Comparison of ENCODE assay signal across 1 cellular context in the genomic region with DNA sequence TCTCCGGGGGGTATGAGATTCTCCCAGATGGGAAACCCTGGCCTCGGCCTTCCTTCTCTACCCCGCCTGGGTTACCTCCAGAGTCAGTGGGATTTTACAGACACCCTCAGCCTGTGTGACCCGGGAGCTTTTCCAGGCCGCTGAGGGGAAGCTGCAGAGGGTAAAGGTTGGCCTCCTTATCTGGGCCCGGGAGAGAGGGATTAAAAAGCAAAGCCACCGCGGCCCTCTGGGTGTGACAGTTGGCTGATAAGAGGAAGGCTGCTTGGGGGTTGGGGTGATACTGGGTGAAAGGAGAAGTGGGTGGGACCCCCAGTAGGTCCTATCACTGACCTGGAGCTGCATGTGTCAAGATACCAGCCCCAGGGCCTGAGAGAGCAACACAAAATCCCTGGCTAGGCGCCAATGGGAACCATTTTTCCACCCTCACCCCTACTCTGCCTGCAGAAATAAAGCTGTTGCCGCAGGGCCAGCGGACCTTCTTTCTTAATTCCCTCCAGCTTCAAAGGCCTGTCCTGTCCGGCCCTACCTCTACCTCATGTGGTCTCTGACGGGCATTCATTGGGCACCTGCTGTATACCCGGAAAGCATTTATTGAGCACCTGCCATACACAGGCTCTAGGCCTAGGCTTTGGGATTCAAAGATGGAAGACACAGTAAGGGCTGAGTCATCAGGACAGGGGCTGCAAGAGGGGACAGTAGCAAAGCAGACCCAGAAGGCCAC.
TF ChIP-seq lines count a peak whose summit lies in the region.

No MANE protein-coding gene starts in this region.

TF ChIP-seq in HepG2, 621 proteins besides CTCF, POLR2A, EP300 and RAD21 (continued from another document and continues in another):
- TF ChIP-seq, protein P1, sequence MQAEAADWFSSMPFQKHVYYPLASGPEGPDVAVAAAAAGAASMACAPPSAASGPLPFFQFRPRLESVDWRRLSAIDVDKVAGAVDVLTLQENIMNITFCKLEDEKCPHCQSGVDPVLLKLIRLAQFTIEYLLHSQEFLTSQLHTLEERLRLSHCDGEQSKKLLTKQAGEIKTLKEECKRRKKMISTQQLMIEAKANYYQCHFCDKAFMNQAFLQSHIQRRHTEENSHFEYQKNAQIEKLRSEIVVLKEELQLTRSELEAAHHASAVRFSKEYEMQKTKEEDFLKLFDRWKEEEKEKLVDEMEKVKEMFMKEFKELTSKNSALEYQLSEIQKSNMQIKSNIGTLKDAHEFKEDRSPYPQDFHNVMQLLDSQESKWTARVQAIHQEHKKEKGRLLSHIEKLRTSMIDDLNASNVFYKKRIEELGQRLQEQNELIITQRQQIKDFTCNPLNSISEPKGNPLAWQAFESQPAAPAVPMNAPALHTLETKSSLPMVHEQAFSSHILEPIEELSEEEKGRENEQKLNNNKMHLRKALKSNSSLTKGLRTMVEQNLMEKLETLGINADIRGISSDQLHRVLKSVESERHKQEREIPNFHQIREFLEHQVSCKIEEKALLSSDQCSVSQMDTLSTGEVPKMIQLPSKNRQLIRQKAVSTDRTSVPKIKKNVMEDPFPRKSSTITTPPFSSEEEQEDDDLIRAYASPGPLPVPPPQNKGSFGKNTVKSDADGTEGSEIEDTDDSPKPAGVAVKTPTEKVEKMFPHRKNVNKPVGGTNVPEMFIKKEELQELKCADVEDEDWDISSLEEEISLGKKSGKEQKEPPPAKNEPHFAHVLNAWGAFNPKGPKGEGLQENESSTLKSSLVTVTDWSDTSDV (CRISPR knock-in tag; IDR thresholded peaks at IDR 0.05): no peak
- no peak for TF ChIP-seq GTF2F1 (IDR thresholded peaks at IDR 0.05; ENCODE audit: low read length)
- TF ChIP-seq HMG20A (CRISPR knock-in tag; IDR thresholded peaks at IDR 0.05; ENCODE audit: borderline replicate concordance): peak; percentile 95
- TF ChIP-seq CC2D1A (CRISPR knock-in tag; IDR thresholded peaks at IDR 0.05): no peak
- TF ChIP-seq ZFP41 (CRISPR knock-in tag; IDR thresholded peaks at IDR 0.05; ENCODE audit: borderline replicate concordance): no peak; the same call in 1 of the 2 replicates
- no peak for TF ChIP-seq ZNF550 (CRISPR knock-in tag; IDR thresholded peaks at IDR 0.05; ENCODE audit: borderline replicate concordance)
- no peak for TF ChIP-seq JUND (CRISPR knock-in tag; IDR thresholded peaks at IDR 0.05)
- 0 out of 2 replicates have a peak, but pooled peaks have one; percentile 41 for TF ChIP-seq ZNF256 (CRISPR knock-in tag; conservative IDR thresholded peaks at IDR 0.05)
- TF ChIP-seq, protein P2, sequence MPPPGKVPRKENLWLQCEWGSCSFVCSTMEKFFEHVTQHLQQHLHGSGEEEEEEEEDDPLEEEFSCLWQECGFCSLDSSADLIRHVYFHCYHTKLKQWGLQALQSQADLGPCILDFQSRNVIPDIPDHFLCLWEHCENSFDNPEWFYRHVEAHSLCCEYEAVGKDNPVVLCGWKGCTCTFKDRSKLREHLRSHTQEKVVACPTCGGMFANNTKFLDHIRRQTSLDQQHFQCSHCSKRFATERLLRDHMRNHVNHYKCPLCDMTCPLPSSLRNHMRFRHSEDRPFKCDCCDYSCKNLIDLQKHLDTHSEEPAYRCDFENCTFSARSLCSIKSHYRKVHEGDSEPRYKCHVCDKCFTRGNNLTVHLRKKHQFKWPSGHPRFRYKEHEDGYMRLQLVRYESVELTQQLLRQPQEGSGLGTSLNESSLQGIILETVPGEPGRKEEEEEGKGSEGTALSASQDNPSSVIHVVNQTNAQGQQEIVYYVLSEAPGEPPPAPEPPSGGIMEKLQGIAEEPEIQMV (CRISPR knock-in tag; IDR thresholded peaks at IDR 0.05; ENCODE audit: low read depth): peak; percentile 82; the same call in 1 of the 2 replicates
- no peak for TF ChIP-seq MXI1 (IDR thresholded peaks at IDR 0.05; ENCODE audit: borderline replicate concordance, low read depth, low read length)
- no peak for TF ChIP-seq ZFP62 (CRISPR knock-in tag; IDR thresholded peaks at IDR 0.05)
- TF ChIP-seq SP1 (IDR thresholded peaks at IDR 0.05): no peak
- peak; percentile 71 for TF ChIP-seq SP1 (CRISPR knock-in tag; IDR thresholded peaks at IDR 0.05)
- TF ChIP-seq, protein P3, sequence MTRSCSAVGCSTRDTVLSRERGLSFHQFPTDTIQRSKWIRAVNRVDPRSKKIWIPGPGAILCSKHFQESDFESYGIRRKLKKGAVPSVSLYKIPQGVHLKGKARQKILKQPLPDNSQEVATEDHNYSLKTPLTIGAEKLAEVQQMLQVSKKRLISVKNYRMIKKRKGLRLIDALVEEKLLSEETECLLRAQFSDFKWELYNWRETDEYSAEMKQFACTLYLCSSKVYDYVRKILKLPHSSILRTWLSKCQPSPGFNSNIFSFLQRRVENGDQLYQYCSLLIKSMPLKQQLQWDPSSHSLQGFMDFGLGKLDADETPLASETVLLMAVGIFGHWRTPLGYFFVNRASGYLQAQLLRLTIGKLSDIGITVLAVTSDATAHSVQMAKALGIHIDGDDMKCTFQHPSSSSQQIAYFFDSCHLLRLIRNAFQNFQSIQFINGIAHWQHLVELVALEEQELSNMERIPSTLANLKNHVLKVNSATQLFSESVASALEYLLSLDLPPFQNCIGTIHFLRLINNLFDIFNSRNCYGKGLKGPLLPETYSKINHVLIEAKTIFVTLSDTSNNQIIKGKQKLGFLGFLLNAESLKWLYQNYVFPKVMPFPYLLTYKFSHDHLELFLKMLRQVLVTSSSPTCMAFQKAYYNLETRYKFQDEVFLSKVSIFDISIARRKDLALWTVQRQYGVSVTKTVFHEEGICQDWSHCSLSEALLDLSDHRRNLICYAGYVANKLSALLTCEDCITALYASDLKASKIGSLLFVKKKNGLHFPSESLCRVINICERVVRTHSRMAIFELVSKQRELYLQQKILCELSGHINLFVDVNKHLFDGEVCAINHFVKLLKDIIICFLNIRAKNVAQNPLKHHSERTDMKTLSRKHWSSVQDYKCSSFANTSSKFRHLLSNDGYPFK (CRISPR knock-in tag; IDR thresholded peaks at IDR 0.05; ENCODE audit: borderline replicate concordance): no peak; the same call in 1 of the 2 replicates
- peak; percentile 87; the same call in 1 of the 2 replicates for TF ChIP-seq ZNF30 (CRISPR knock-in tag; IDR thresholded peaks at IDR 0.05)
- TF ChIP-seq ZNF432 (CRISPR knock-in tag; IDR thresholded peaks at IDR 0.05; ENCODE audit: borderline replicate concordance): no peak
- TF ChIP-seq ZNF747 (CRISPR knock-in tag; IDR thresholded peaks at IDR 0.05; ENCODE audit: borderline replicate concordance): peak; percentile 75
- TF ChIP-seq, protein P4, sequence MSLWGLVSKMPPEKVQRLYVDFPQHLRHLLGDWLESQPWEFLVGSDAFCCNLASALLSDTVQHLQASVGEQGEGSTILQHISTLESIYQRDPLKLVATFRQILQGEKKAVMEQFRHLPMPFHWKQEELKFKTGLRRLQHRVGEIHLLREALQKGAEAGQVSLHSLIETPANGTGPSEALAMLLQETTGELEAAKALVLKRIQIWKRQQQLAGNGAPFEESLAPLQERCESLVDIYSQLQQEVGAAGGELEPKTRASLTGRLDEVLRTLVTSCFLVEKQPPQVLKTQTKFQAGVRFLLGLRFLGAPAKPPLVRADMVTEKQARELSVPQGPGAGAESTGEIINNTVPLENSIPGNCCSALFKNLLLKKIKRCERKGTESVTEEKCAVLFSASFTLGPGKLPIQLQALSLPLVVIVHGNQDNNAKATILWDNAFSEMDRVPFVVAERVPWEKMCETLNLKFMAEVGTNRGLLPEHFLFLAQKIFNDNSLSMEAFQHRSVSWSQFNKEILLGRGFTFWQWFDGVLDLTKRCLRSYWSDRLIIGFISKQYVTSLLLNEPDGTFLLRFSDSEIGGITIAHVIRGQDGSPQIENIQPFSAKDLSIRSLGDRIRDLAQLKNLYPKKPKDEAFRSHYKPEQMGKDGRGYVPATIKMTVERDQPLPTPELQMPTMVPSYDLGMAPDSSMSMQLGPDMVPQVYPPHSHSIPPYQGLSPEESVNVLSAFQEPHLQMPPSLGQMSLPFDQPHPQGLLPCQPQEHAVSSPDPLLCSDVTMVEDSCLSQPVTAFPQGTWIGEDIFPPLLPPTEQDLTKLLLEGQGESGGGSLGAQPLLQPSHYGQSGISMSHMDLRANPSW (CRISPR knock-in tag; IDR thresholded peaks at IDR 0.05; ENCODE audit: borderline replicate concordance): peak; percentile 99
- TF ChIP-seq, protein P5, sequence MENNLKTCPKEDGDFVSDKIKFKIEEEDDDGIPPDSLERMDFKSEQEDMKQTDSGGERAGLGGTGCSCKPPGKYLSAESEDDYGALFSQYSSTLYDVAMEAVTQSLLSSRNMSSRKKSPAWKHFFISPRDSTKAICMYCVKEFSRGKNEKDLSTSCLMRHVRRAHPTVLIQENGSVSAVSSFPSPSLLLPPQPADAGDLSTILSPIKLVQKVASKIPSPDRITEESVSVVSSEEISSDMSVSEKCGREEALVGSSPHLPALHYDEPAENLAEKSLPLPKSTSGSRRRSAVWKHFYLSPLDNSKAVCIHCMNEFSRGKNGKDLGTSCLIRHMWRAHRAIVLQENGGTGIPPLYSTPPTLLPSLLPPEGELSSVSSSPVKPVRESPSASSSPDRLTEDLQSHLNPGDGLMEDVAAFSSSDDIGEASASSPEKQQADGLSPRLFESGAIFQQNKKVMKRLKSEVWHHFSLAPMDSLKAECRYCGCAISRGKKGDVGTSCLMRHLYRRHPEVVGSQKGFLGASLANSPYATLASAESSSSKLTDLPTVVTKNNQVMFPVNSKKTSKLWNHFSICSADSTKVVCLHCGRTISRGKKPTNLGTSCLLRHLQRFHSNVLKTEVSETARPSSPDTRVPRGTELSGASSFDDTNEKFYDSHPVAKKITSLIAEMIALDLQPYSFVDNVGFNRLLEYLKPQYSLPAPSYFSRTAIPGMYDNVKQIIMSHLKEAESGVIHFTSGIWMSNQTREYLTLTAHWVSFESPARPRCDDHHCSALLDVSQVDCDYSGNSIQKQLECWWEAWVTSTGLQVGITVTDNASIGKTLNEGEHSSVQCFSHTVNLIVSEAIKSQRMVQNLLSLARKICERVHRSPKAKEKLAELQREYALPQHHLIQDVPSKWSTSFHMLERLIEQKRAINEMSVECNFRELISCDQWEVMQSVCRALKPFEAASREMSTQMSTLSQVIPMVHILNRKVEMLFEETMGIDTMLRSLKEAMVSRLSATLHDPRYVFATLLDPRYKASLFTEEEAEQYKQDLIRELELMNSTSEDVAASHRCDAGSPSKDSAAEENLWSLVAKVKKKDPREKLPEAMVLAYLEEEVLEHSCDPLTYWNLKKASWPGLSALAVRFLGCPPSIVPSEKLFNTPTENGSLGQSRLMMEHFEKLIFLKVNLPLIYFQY (CRISPR knock-in tag; IDR thresholded peaks at IDR 0.05; ENCODE audit: borderline replicate concordance): no peak; the same call in 1 of the 2 replicates
- TF ChIP-seq MAF1 (CRISPR knock-in tag; IDR thresholded peaks at IDR 0.05; ENCODE audit: borderline replicate concordance): peak; percentile 53; the same call in 1 of the 2 replicates
- TF ChIP-seq, protein P6, sequence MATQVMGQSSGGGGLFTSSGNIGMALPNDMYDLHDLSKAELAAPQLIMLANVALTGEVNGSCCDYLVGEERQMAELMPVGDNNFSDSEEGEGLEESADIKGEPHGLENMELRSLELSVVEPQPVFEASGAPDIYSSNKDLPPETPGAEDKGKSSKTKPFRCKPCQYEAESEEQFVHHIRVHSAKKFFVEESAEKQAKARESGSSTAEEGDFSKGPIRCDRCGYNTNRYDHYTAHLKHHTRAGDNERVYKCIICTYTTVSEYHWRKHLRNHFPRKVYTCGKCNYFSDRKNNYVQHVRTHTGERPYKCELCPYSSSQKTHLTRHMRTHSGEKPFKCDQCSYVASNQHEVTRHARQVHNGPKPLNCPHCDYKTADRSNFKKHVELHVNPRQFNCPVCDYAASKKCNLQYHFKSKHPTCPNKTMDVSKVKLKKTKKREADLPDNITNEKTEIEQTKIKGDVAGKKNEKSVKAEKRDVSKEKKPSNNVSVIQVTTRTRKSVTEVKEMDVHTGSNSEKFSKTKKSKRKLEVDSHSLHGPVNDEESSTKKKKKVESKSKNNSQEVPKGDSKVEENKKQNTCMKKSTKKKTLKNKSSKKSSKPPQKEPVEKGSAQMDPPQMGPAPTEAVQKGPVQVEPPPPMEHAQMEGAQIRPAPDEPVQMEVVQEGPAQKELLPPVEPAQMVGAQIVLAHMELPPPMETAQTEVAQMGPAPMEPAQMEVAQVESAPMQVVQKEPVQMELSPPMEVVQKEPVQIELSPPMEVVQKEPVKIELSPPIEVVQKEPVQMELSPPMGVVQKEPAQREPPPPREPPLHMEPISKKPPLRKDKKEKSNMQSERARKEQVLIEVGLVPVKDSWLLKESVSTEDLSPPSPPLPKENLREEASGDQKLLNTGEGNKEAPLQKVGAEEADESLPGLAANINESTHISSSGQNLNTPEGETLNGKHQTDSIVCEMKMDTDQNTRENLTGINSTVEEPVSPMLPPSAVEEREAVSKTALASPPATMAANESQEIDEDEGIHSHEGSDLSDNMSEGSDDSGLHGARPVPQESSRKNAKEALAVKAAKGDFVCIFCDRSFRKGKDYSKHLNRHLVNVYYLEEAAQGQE (IDR thresholded peaks at IDR 0.05; ENCODE audit: borderline replicate concordance in 1 of 2, low read depth in 1 of 2, low read length in 2 of 2): peak in 1 of 2 experiments; percentile 71; a peak in 1 of 4 replicates
- TF ChIP-seq, protein P7, sequence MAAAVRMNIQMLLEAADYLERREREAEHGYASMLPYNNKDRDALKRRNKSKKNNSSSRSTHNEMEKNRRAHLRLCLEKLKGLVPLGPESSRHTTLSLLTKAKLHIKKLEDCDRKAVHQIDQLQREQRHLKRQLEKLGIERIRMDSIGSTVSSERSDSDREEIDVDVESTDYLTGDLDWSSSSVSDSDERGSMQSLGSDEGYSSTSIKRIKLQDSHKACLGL (CRISPR knock-in tag; IDR thresholded peaks at IDR 0.05): no peak; the same call in 1 of the 2 replicates
- no peak for TF ChIP-seq MTF1 (CRISPR knock-in tag; IDR thresholded peaks at IDR 0.05)
- no peak for TF ChIP-seq SMAD9 (CRISPR knock-in tag; IDR thresholded peaks at IDR 0.05)
- no peak for TF ChIP-seq CEBPB (IDR thresholded peaks at IDR 0.05; ENCODE audit: borderline replicate concordance, low read depth, low read length)
- peak; percentile 63 for TF ChIP-seq FOSL2 (CRISPR knock-in tag; IDR thresholded peaks at IDR 0.05)
- no peak for TF ChIP-seq ZNF138 (CRISPR knock-in tag; IDR thresholded peaks at IDR 0.05; ENCODE audit: low read depth)
- no peak for TF ChIP-seq SOX6 (IDR thresholded peaks at IDR 0.05)
- peak; percentile 92 for TF ChIP-seq SOX6 (CRISPR knock-in tag; IDR thresholded peaks at IDR 0.05)
- TF ChIP-seq, protein P8, sequence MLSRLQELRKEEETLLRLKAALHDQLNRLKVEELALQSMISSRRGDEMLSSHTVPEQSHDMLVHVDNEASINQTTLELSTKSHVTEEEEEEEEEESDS (CRISPR knock-in tag; IDR thresholded peaks at IDR 0.05; ENCODE audit: borderline replicate concordance): no peak
- no peak for TF ChIP-seq HNRNPLL (IDR thresholded peaks at IDR 0.05; ENCODE audit: low read depth, low read length, poor library complexity, severe bottlenecking)
- 0 out of 2 replicates have a peak, but pooled peaks have one; percentile 27 for TF ChIP-seq ZNF224 (CRISPR knock-in tag; IDR thresholded peaks at IDR 0.05)
- 0 out of 2 replicates have a peak, but pooled peaks have one; percentile 26 for TF ChIP-seq HNRNPL (IDR thresholded peaks at IDR 0.05; ENCODE audit: low read depth, low read length)
- TF ChIP-seq, protein P9, sequence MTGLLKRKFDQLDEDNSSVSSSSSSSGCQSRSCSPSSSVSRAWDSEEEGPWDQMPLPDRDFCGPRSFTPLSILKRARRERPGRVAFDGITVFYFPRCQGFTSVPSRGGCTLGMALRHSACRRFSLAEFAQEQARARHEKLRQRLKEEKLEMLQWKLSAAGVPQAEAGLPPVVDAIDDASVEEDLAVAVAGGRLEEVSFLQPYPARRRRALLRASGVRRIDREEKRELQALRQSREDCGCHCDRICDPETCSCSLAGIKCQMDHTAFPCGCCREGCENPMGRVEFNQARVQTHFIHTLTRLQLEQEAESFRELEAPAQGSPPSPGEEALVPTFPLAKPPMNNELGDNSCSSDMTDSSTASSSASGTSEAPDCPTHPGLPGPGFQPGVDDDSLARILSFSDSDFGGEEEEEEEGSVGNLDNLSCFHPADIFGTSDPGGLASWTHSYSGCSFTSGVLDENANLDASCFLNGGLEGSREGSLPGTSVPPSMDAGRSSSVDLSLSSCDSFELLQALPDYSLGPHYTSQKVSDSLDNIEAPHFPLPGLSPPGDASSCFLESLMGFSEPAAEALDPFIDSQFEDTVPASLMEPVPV (CRISPR knock-in tag; IDR thresholded peaks at IDR 0.05): no peak; the same call in 1 of the 2 replicates
- TF ChIP-seq PHB2 (IDR thresholded peaks at IDR 0.05; ENCODE audit: partially characterized antibody): no peak
